1 cellular context compared by ENCODE assay signal in genomic region chr3:122497425-122497824, GRCh38.
TF ChIP-seq lines count a peak whose summit lies in the region.

No MANE protein-coding gene starts in this region.

TF ChIP-seq in K562, 482 proteins besides CTCF, POLR2A, EP300 and RAD21 (continued from another document):
- no peak for TF ChIP-seq CLOCK (CRISPR knock-in tag; IDR thresholded peaks at IDR 0.05; ENCODE audit: borderline replicate concordance)
- no peak for TF ChIP-seq SFPQ (IDR thresholded peaks at IDR 0.05; ENCODE audit: low read depth, low read length)
- TF ChIP-seq PKNOX1 (IDR thresholded peaks at IDR 0.05) = 0 out of 2 replicates have a peak, but pooled peaks have one; percentile 5
